ENCODE assay signal across 17 cellular contexts in the genomic region with DNA sequence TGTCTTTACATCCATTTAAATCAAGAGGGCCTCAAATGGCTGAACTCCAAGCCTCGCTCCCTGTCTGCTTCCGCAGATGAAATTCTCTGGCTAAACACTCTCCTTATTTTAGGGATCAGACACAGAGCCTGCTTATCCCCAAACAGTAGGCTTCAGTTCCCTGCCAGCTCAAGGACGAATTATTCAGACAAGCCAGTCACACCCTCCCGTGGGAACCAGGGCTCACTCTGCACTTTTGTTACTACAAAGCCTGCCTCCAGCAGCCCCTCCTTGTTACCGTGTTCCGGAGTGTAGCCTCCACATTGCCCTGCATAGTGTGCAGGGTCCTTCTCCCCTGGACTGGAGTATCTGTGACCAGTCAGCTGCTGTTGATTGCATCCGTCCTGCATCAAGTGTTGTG. TPM values are rescaled to one million over a fixed set of nuclear protein-coding genes. Genes with fewer than 3 reads are reported as not detected.
DNase-seq lines count a peak whose midpoint lies in the region; ATAC-seq and TF ChIP-seq lines count a peak whose summit lies in the region.
"Had no signal": no experiment of that assay in that cellular context is flagged by ENCODE, and none has a peak within 500 bp of the region (broad histone marks: within the 10 kb centered on the region; RNA-seq: fewer than 3 reads in every experiment).

No MANE protein-coding gene starts in this region.

- peak overlapping the region; percentile 94 for H3K27ac ChIP-seq in left ventricle myocardium inferior (replicated peaks)
- H3K27ac ChIP-seq in esophagus squamous epithelium = peak overlapping the region in 3 of 4 donors; percentile 4 to 37 (median 20)
- H3K27ac ChIP-seq: vagina had no signal

- H3K27me3 Mint-ChIP-seq in neural crest cell (ENCODE audit: low read depth) = no peaks in the 10 kb centered on the region
- H3K27me3 Mint-ChIP-seq: activated CD4-positive, alpha-beta memory T cell treated with anti-CD3 and anti-CD28 coated beads for 36 hours; stimulated activated naive B cell treated with anti-CD40 and anti-IgM and Interleukin-4, amounts not matched to agents 10 μg/mL and 1 μg/mL and 100 μg/mL, for 72 hours had no signal

- H3K4me1 ChIP-seq in left ventricle myocardium inferior = peaks cover 56% of the 10 kb centered on the region
- peaks cover 5 to 34% (median 6%) of the 10 kb centered on the region in 3 donors for H3K4me1 ChIP-seq in esophagus squamous epithelium

- TF ChIP-seq CTCF in left ventricle myocardium inferior (IDR thresholded peaks at IDR 0.05; ENCODE audit: borderline replicate concordance) = no peak
- TF ChIP-seq CTCF in esophagus squamous epithelium (IDR thresholded peaks at IDR 0.05) = no peak
- no peak for TF ChIP-seq CTCF in neural crest cell (conservative IDR thresholded peaks at IDR 0.05)

- intact Hi-C loops in left ventricle myocardium inferior (cut with micrococcal nuclease) (loop anchor here (10.0 kb wide), 1 partner anchor 170 kb away; no protein-coding TSS in a partner anchor), cardiac septum (cut with DNase I) (no loop called here), esophagus squamous epithelium (cut with DNase I) (loop anchor here (5.0 kb wide), 1 partner anchor 42 kb away; no protein-coding TSS in a partner anchor)

- H3K36me3 Mint-ChIP-seq in neural crest cell (ENCODE audit: low read depth) = no peaks in the 10 kb centered on the region
- H3K36me3 Mint-ChIP-seq: activated CD4-positive, alpha-beta memory T cell treated with anti-CD3 and anti-CD28 coated beads for 36 hours; immature natural killer cell; stimulated activated naive B cell treated with anti-CD40 and anti-IgM and Interleukin-4, amounts not matched to agents 10 μg/mL and 1 μg/mL and 100 μg/mL, for 72 hours had no signal

- H3K9me3 Mint-ChIP-seq in neural crest cell = no peaks in the 10 kb centered on the region
- H3K9me3 Mint-ChIP-seq: activated CD4-positive, alpha-beta memory T cell treated with anti-CD3 and anti-CD28 coated beads for 36 hours; immature natural killer cell; stimulated activated naive B cell treated with anti-CD40 and anti-IgM and Interleukin-4, amounts not matched to agents 10 μg/mL and 1 μg/mL and 100 μg/mL, for 72 hours had no signal

- H3K27me3 ChIP-seq in left ventricle myocardium inferior (ENCODE audit: low read depth) = no peaks in the 10 kb centered on the region
- H3K27me3 ChIP-seq in esophagus squamous epithelium = no peaks in the 10 kb centered on the region
- H3K27me3 ChIP-seq: SJSA1, vagina had no signal

- TF ChIP-seq POLR2A in esophagus squamous epithelium (IDR thresholded peaks at IDR 0.05) = no peak

- H3K9me3 ChIP-seq in left ventricle myocardium inferior (replicated peaks) (no peaks in the 10 kb centered on the region), esophagus squamous epithelium (no peaks in the 10 kb centered on the region)
- H3K9me3 ChIP-seq: SJSA1, vagina had no signal

- no peak overlapping the region for H3K4me3 ChIP-seq in left ventricle myocardium inferior
- no peak overlapping the region for H3K4me3 ChIP-seq in esophagus squamous epithelium
- H3K4me3 ChIP-seq: SJSA1, vagina had no signal

- ATAC-seq in HG02571 (IDR thresholded peaks at IDR 0.05; ENCODE audit: unreplicated experiment) = no peak
- ATAC-seq: stimulated activated naive B cell treated with anti-CD40 and anti-IgM and Interleukin-4, amounts not matched to agents 10 μg/mL and 1 μg/mL and 100 μg/mL, for 72 hours had no signal

- peaks cover 12% of the 10 kb centered on the region for H3K4me1 Mint-ChIP-seq in neural crest cell

- H3K36me3 ChIP-seq in left ventricle myocardium inferior = no peaks in the 10 kb centered on the region
- no peaks in the 10 kb centered on the region for H3K36me3 ChIP-seq in esophagus squamous epithelium
- H3K36me3 ChIP-seq: SJSA1, vagina had no signal

- peak overlapping the region; percentile 15 for H3K4me3 Mint-ChIP-seq in neural crest cell
- H3K4me3 Mint-ChIP-seq: activated CD4-positive, alpha-beta memory T cell treated with anti-CD3 and anti-CD28 coated beads for 36 hours; stimulated activated naive B cell treated with anti-CD40 and anti-IgM and Interleukin-4, amounts not matched to agents 10 μg/mL and 1 μg/mL and 100 μg/mL, for 72 hours had no signal

- 65 to 67% methylated on average over 5 to 7 of the region's 7 CpGs for WGBS in esophagus squamous epithelium, 2 donors

- H3K27ac Mint-ChIP-seq in neural crest cell (ENCODE audit: unreplicated experiment) = no peak overlapping the region
- H3K27ac Mint-ChIP-seq: activated CD4-positive, alpha-beta memory T cell treated with anti-CD3 and anti-CD28 coated beads for 36 hours; stimulated activated naive B cell treated with anti-CD40 and anti-IgM and Interleukin-4, amounts not matched to agents 10 μg/mL and 1 μg/mL and 100 μg/mL, for 72 hours had no signal

- no peak for DNase-seq in left ventricle myocardium inferior
- DNase-seq in cardiac septum (ENCODE audit: low spot score) = no peak
- DNase-seq in esophagus squamous epithelium (lab: John Stamatoyannopoulos, UW) = no peak
- no peak for DNase-seq in neural crest cell (ENCODE audit: low read depth, low spot score)
- DNase-seq in NK-92 treated with Interleukin-12 subunit alpha and Interleukin-12 subunit beta, amount 100 ng/mL, for 24 hours (lab: John Stamatoyannopoulos, UW) = no peak
- DNase-seq in stimulated activated CD4-positive, alpha-beta T cell treated with anti-CD3 and anti-CD28 coated beads, Interleukin-4, amount 100 ng/mL, for 4 hours = no peak
- no peak for DNase-seq in EL
- DNase-seq: ACHN; activated CD4-positive, alpha-beta memory T cell treated with anti-CD3 and anti-CD28 coated beads for 36 hours; Calu3; effector CD8-positive, alpha-beta T cell; immature natural killer cell; retina; stimulated activated naive B cell treated with anti-CD40 and anti-IgM and Interleukin-4, amounts not matched to agents 10 μg/mL and 1 μg/mL and 100 μg/mL, for 72 hours had no signal

RNA-seq across cellular contexts. Expression of a gene that starts 46.6 kb away (rescaled TPM):
- total RNA-seq in left ventricle myocardium inferior (41.1 TPM), cardiac septum (38.7 TPM), esophagus squamous epithelium (10 to 100 TPM; 20.4 to 35.5 (median 22.6) TPM), neural crest cell (49.9 and 52.2 TPM in 2 replicates)

RNA-seq across cellular contexts. Expression of a gene that starts 49.8 kb away (rescaled TPM):
- total RNA-seq in left ventricle myocardium inferior = 53.7 TPM
- 66.2 TPM for total RNA-seq in cardiac septum
- total RNA-seq in esophagus squamous epithelium = 10 to 100 TPM; 36.2 to 48.1 (median 43.2) TPM
- 95.8 and 98.7 TPM in 2 replicates for total RNA-seq in neural crest cell
